20 cellular contexts compared by ENCODE assay signal in the genomic region with DNA sequence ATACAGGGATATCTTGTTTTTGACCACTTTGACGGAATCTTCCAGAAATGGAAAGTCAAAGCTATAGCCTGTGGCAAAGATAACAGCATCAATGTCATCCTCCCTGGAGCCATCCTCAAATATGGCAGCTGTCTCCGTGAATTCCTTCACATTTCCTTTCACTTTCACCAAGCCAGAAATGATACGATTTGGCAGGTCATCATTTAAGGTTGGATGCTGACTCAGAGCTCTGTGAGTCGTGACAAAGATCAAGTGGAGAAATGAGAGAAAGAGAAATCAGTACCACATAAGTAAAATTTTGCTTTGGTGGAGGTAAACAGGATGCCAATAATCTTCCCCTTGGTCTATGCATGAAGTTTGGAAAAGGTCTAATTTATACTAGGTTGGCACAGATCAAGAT. TPM values are rescaled to one million over a fixed set of nuclear protein-coding genes. Genes with fewer than 3 reads are reported as not detected.
A peak's percentile ranks its signal among the peaks of the same experiment; 100 is the strongest.
DNase-seq lines count a peak whose midpoint lies in the region; ATAC-seq and TF ChIP-seq lines count a peak whose summit lies in the region.
"Had no signal": no experiment of that assay in that cellular context is flagged by ENCODE, and none has a peak within 500 bp of the region (broad histone marks: within the 10 kb centered on the region; RNA-seq: fewer than 3 reads in every experiment).

No MANE protein-coding gene starts in this region.

- H3K4me2 ChIP-seq in PC-3 (ENCODE audit: low read length): peak overlapping the region; percentile 18

- H3K9me3 ChIP-seq in PC-3 (ENCODE audit: low read length): no peaks in the 10 kb centered on the region
- H3K9me3 ChIP-seq in ascending aorta: no peaks in the 10 kb centered on the region
- H3K9me3 ChIP-seq: esophagus squamous epithelium, neutrophil, psoas muscle had no signal

- no peaks in the 10 kb centered on the region for H3F3A ChIP-seq in PC-3 (ENCODE audit: low read length, unreplicated experiment)

- H3K79me2 ChIP-seq in PC-3 (ENCODE audit: low read length): no peaks in the 10 kb centered on the region

- POLR2A ChIA-PET in PC-3 (lab: Charles Lee; ENCODE audit: unreplicated experiment): no interaction called here

- no peak overlapping the region for H3K27ac ChIP-seq in PC-3 (ENCODE audit: low read length)
- no peak overlapping the region for H3K27ac ChIP-seq in ascending aorta
- H3K27ac ChIP-seq: coronary artery, esophagus squamous epithelium, neutrophil, psoas muscle, skin epidermis had no signal

- no peaks in the 10 kb centered on the region for H3K36me3 ChIP-seq in PC-3 (ENCODE audit: low read depth, low read length)
- H3K36me3 ChIP-seq in ascending aorta: peaks cover 0 to 4% of the 10 kb centered on the region in 2 donors
- H3K36me3 ChIP-seq: esophagus squamous epithelium, neutrophil had no signal

- H3K9me2 ChIP-seq in PC-3 (replicated peaks; ENCODE audit: low read length): no peaks in the 10 kb centered on the region; the same call in 1 of the 2 replicates

- H2AFZ ChIP-seq in PC-3 (ENCODE audit: low read length): no peak overlapping the region

- no peak overlapping the region for H3K9ac ChIP-seq in PC-3 (ENCODE audit: low read length)

- BruUV-seq in PC-3 (replicated peaks; lab: Mats Ljungman, UMichigan): no TSS peak

- CTCF ChIA-PET in PC-3 (lab: Charles Lee): no interaction called here

- H3K4me1 ChIP-seq in PC-3 (ENCODE audit: insufficient read depth, low read length) (no peaks in the 10 kb centered on the region), ascending aorta (no peaks in the 10 kb centered on the region)
- H3K4me1 ChIP-seq: esophagus squamous epithelium, psoas muscle had no signal

- 0 out of 2 replicates have a peak, but pooled peaks have one; percentile 31 for ATAC-seq in PC-3
- ATAC-seq: CD8-positive, alpha-beta T cell; psoas muscle had no signal

- intact Hi-C loops in PC-3 (cut with micrococcal nuclease): no loop called here
- intact Hi-C loops in ascending aorta (cut with DNase I): no loop called here

- no peak overlapping the region for H3K4me3 ChIP-seq in PC-3 (ENCODE audit: low read length)
- H3K4me3 ChIP-seq in fibroblast of mammary gland (ENCODE audit: control insufficient read depth, low read depth, low read length): no peak overlapping the region
- no peak overlapping the region for H3K4me3 ChIP-seq in ascending aorta
- H3K4me3 ChIP-seq: coronary artery, esophagus squamous epithelium, psoas muscle, skin epidermis had no signal

- H4K20me1 ChIP-seq in PC-3 (ENCODE audit: low read length): no peaks in the 10 kb centered on the region

- TF ChIP-seq CTCF in PC-3 (conservative IDR thresholded peaks at IDR 0.05; ENCODE audit: low read depth, low read length) (no peak), fibroblast of mammary gland (conservative IDR thresholded peaks at IDR 0.05; ENCODE audit: control insufficient read depth, insufficient read depth, low read depth, low read length) (no peak), ascending aorta (IDR thresholded peaks at IDR 0.05) (no peak)

- DNase-seq in HS-5 (ENCODE audit: low read depth): peak; percentile 14
- DNase-seq in PC-3: peak; percentile 40
- peak; percentile 40 for DNase-seq in fibroblast of mammary gland (ENCODE audit: low read depth)
- peak; percentile 16 for DNase-seq in renal cortical epithelial cell (ENCODE audit: low read depth)
- no peak for DNase-seq in ascending aorta (ENCODE audit: low spot score in 2 of 2)
- no peak for DNase-seq in NCI-H345 treated with DMSO at 0.1 percent for 48 hours (lab: John Stamatoyannopoulos, UW; ENCODE audit: unreplicated experiment)
- DNase-seq in H4 (ENCODE audit: low spot score): no peak
- DNase-seq: activated CD4-positive, CD25-positive, alpha-beta regulatory T cell treated with anti-CD3 and anti-CD28 coated beads, Interleukin-2, amount 50 U/mL, for 72 hours; activated gamma-delta T cell treated with Interleukin-2 at 50 U/mL for 16 hours; AML-193; CD8-positive, alpha-beta T cell; esophagus squamous epithelium; NCI-H1436 treated with DMSO at 0.1 percent for 48 hours; NCI-H510A treated with DMSO at 0.1 percent for 48 hours; psoas muscle; stimulated activated CD4-positive, alpha-beta T cell treated with anti-CD3 and anti-CD28 coated beads, Interleukin-1b, Interleukin-23, amount 100 ng/mL, for 48 hours; T-helper 1 cell had no signal

- H3K27me3 ChIP-seq in PC-3 (ENCODE audit: low read length): no peaks in the 10 kb centered on the region
- no peaks in the 10 kb centered on the region for H3K27me3 ChIP-seq in ascending aorta
- H3K27me3 ChIP-seq: esophagus squamous epithelium, neutrophil had no signal

RNA-seq across cellular contexts. Expression of gene FMO5, which starts 23.9 kb away (rescaled TPM):
- total RNA-seq in PC-3 (2014; rRNA removed) (2.8 and 3.2 TPM in 2 replicates), renal cortical epithelial cell (4.7 and 7.3 TPM in 2 replicates), ascending aorta (19.6 TPM)
- 0.37 and 0.75 TPM in 2 replicates for total RNA-seq in H4 (2014; rRNA removed; shearing (Covaris generic))

RNA-seq across cellular contexts. Expression of gene PRKAB2, which starts 29.0 kb away (rescaled TPM):
- total RNA-seq in PC-3 (2014; rRNA removed) (16.0 and 23.5 TPM in 2 replicates), renal cortical epithelial cell (6.1 and 19.7 TPM in 2 replicates), ascending aorta (15.4 TPM)
- total RNA-seq in H4 (2014; rRNA removed; shearing (Covaris generic)): 6.0 and 9.2 TPM in 2 replicates

RNA-seq across cellular contexts. Expression of gene CHD1L, which starts 41.2 kb away (rescaled TPM):
- total RNA-seq in PC-3 (2014; rRNA removed) (63.9 and 69.8 TPM in 2 replicates), renal cortical epithelial cell (37.9 and 50.2 TPM in 2 replicates), ascending aorta (8.0 TPM)
- total RNA-seq in H4 (2014; rRNA removed; shearing (Covaris generic)): 29.2 and 34.0 TPM in 2 replicates

Comparison
In these comparisons a context has a peak if more than half of its experiments do, and no peak if none do; other contexts are left out.
1. DNase-seq: peak in HS-5 (single experiment), PC-3 (single experiment), fibroblast of mammary gland (single experiment) and renal cortical epithelial cell (single experiment); none in ascending aorta (0 of 2), NCI-H345 treated with DMSO at 0.1 percent for 48 hours (single experiment) and H4 (single experiment).